ENCODE assay signal across 8 cellular contexts in genomic region chr11:65422104-65422632, GRCh38. TPM values are rescaled to one million over a fixed set of nuclear protein-coding genes. Genes with fewer than 3 reads are reported as not detected.
DNase-seq lines count a peak whose midpoint lies in the region; ATAC-seq and TF ChIP-seq lines count a peak whose summit lies in the region.

No MANE protein-coding gene starts in this region.

- peak; percentile 89 to 97 for TF ChIP-seq POLR2A in suprapubic skin (IDR thresholded peaks at IDR 0.05)

- no peak overlapping the region for H2AFZ ChIP-seq in osteoblast (ENCODE audit: low read length)

- peak; percentile 71 for TF ChIP-seq EP300 in suprapubic skin (IDR thresholded peaks at IDR 0.05)

- 3% methylated on average over 6 of the region's 54 CpGs for WGBS in suprapubic skin

- H3K27ac Mint-ChIP-seq in activated naive CD8-positive, alpha-beta T cell, result peak overlapping the region; percentile 99
- H3K27ac Mint-ChIP-seq in glutamatergic neuron (ENCODE audit: unreplicated experiment), result peak overlapping the region; percentile 98

- H3K4me2 ChIP-seq in osteoblast (ENCODE audit: insufficient read depth, low read length), result peak overlapping the region; percentile 84

- DNase-seq in ACHN, result peak; percentile 95
- peak; percentile 86 to 90 for DNase-seq in Kasumi-1 (lab: John Stamatoyannopoulos, UW)
- DNase-seq in SKM-1 (lab: John Stamatoyannopoulos, UW; ENCODE audit: unreplicated experiment), result peak; percentile 86
- peak; percentile 97 for DNase-seq in glutamatergic neuron
- DNase-seq in osteoblast (ENCODE audit: insufficient read length, low spot score, missing footprints), result peak; percentile 92
- peak; percentile 98 to 99 for DNase-seq in suprapubic skin (ENCODE audit: low spot score in 2 of 2)

- no peaks in the 10 kb centered on the region for H3K9me3 Mint-ChIP-seq in activated naive CD8-positive, alpha-beta T cell (ENCODE audit: low read depth)
- peaks cover 24% of the 10 kb centered on the region for H3K9me3 Mint-ChIP-seq in glutamatergic neuron (ENCODE audit: unreplicated experiment)

- H3K4me3 ChIP-seq in osteoblast (ENCODE audit: insufficient read depth, low read length) (peak overlapping the region; percentile 77), suprapubic skin (peak overlapping the region; percentile 91)

- H3K36me3 Mint-ChIP-seq in activated naive CD8-positive, alpha-beta T cell, result peaks cover 24% of the 10 kb centered on the region
- H3K36me3 Mint-ChIP-seq in glutamatergic neuron (ENCODE audit: unreplicated experiment), result peaks cover 4% of the 10 kb centered on the region

- peaks cover 47% of the 10 kb centered on the region for H3K4me1 ChIP-seq in osteoblast (ENCODE audit: insufficient read depth, low read length)
- peaks cover 45% of the 10 kb centered on the region for H3K4me1 ChIP-seq in suprapubic skin

- H3K4me3 Mint-ChIP-seq in activated naive CD8-positive, alpha-beta T cell, result peak overlapping the region; percentile 99
- H3K4me3 Mint-ChIP-seq in glutamatergic neuron (ENCODE audit: unreplicated experiment), result peak overlapping the region; percentile 87

- peaks cover 56% of the 10 kb centered on the region for H3K4me1 Mint-ChIP-seq in activated naive CD8-positive, alpha-beta T cell (ENCODE audit: low read depth)
- peaks cover 46% of the 10 kb centered on the region for H3K4me1 Mint-ChIP-seq in glutamatergic neuron (ENCODE audit: low read depth, unreplicated experiment)

- H3K27me3 Mint-ChIP-seq in activated naive CD8-positive, alpha-beta T cell, result no peaks in the 10 kb centered on the region
- H3K27me3 Mint-ChIP-seq in glutamatergic neuron (ENCODE audit: unreplicated experiment), result peaks cover 16% of the 10 kb centered on the region

- peak; percentile 26 for ATAC-seq in GM19035 (IDR thresholded peaks at IDR 0.05; ENCODE audit: unreplicated experiment)

- no peaks in the 10 kb centered on the region for H3K9me3 ChIP-seq in osteoblast (ENCODE audit: low read depth, low read length)
- H3K9me3 ChIP-seq in suprapubic skin, result no peaks in the 10 kb centered on the region

- in situ Hi-C loops in ACHN (cut with HindIII; ENCODE audit: low pct_ligation_motif_present, low pct_unique_long_range_greater_than_20kb, low sequenced_read_pairs), result loop anchor here (10.0 kb wide), 1 partner anchor 73 kb away; the partner anchor contains the start of gene MALAT1

- H3K27ac ChIP-seq in osteoblast (ENCODE audit: low read depth, low read length) (peak overlapping the region; percentile 100), suprapubic skin (peak overlapping the region; percentile 98)

- H3K27me3 ChIP-seq in osteoblast (ENCODE audit: insufficient read depth, low read length), result no peaks in the 10 kb centered on the region
- no peaks in the 10 kb centered on the region for H3K27me3 ChIP-seq in suprapubic skin

- peaks cover 84% of the 10 kb centered on the region for H3K79me2 ChIP-seq in osteoblast (ENCODE audit: insufficient read depth, low read length)

- H3K36me3 ChIP-seq in osteoblast (ENCODE audit: insufficient read depth, low read length) (peaks cover 40% of the 10 kb centered on the region), suprapubic skin (peaks cover 11% of the 10 kb centered on the region)

- H4K20me1 ChIP-seq in osteoblast (ENCODE audit: insufficient read depth, low read length), result peaks cover 45% of the 10 kb centered on the region

- TF ChIP-seq CTCF in glutamatergic neuron (IDR thresholded peaks at IDR 0.05; ENCODE audit: partially characterized antibody, unreplicated experiment) (no peak), osteoblast (IDR thresholded peaks at IDR 0.05; ENCODE audit: extremely low read depth, low read depth, low read length) (no peak), suprapubic skin (IDR thresholded peaks at IDR 0.05) (no peak)

RNA-seq across cellular contexts. Expression of gene NEAT1, which starts 0.4 kb away (rescaled TPM):
- total RNA-seq in glutamatergic neuron (ENCODE audit: unreplicated experiment) (107 TPM), osteoblast (818 and 1,122 TPM in 2 replicates), suprapubic skin (1,000 to 10,000 TPM in 1 of 4 donors, 100 to 1,000 TPM in 3; 336 to 2,041 (median 481) TPM)

RNA-seq across cellular contexts. Expression of gene FRMD8, which starts 35.7 kb away (rescaled TPM):
- 11.1 TPM for total RNA-seq in glutamatergic neuron (ENCODE audit: unreplicated experiment)
- 62.2 and 78.2 TPM in 2 replicates for total RNA-seq in osteoblast
- total RNA-seq in suprapubic skin, result 100 to 1,000 TPM in 1 of 4 donors, 10 to 100 TPM in 3; 56.2 to 107 (median 81.5) TPM

RNA-seq across cellular contexts. Expression of gene SLC25A45, which starts 39.7 kb away (rescaled TPM):
- total RNA-seq in glutamatergic neuron (ENCODE audit: unreplicated experiment), result 0.25 TPM
- total RNA-seq in osteoblast, result 4.1 and 4.3 TPM in 2 replicates
- 1 to 10 TPM; 3.9 to 6.2 (median 4.7) TPM for total RNA-seq in suprapubic skin

Comparison
In these comparisons a context has a peak if more than half of its experiments do, and no peak if none do; other contexts are left out.
1. Peak in every context shown above with its lines: DNase-seq, ATAC-seq, H3K4me3 ChIP-seq and H3K27ac ChIP-seq.